In the genomic region with DNA sequence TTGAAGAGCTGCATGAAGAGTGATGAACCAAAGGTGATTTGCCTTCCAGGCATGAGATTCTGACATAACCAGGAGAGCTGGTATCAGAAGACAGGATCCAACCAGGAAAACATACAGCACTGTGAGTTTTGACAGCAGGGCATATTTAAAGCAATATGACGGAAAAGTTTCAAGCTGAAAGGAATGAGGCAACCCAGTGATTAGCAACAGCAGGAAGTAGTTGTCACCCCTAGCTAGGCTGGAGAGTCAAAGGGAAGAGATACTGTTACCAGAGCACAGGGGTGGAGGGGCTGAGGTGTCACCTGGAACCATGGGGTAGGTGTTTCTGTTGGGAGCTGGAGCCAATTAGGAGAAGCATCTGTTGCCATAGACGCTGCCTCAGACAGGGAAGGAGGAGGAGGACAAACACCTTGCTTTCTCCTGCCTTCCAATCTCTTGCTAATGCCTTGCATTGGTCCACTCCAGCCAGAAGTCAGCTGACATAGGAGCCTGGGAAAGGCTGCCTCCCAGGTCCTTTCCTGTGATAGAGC, we compare ENCODE assay signal across 1 cellular context.
TF ChIP-seq lines count a peak whose summit lies in the region.

No MANE protein-coding gene starts in this region.

TF ChIP-seq in GM23338, 12 proteins besides CTCF, POLR2A, EP300 and RAD21 (continued from another document):
- TF ChIP-seq ZNF462 (CRISPR knock-in tag; IDR thresholded peaks at IDR 0.05) = no peak
TF ChIP-seq in GM23338: peak in this region for 0.
